ENCODE assay signal across 24 cellular contexts in genomic region chr16:66610111-66610820, GRCh38. TPM values are rescaled to one million over a fixed set of nuclear protein-coding genes. Genes with fewer than 3 reads are reported as not detected.
DNase-seq lines count a peak whose midpoint lies in the region; ATAC-seq and TF ChIP-seq lines count a peak whose summit lies in the region.
"Had no signal": no experiment of that assay in that cellular context is flagged by ENCODE, and none has a peak within 500 bp of the region (broad histone marks: within the 10 kb centered on the region; RNA-seq: fewer than 3 reads in every experiment).

No MANE protein-coding gene starts in this region.

- no peaks in the 10 kb centered on the region for H3K27me3 Mint-ChIP-seq in activated T-cell treated with anti-CD3 and anti-CD28 coated beads, Interleukin-2, amount 50 U/mL, for 72 hours (ENCODE audit: low read depth)
- H3K27me3 Mint-ChIP-seq: activated naive CD8-positive, alpha-beta T cell treated with anti-CD3 and anti-CD28 coated beads, Interleukin-2, amount 10 ng/mL, durations not matched to agents 7 days and 5 days had no signal

- peaks cover 23% of the 10 kb centered on the region; the same call in 1 of the 2 replicates for H3F3A ChIP-seq in PC-9 (ENCODE audit: insufficient read depth, low read depth)

- H3K14ac ChIP-seq in trophoblast cell (ENCODE audit: low read length): no peak overlapping the region

- peaks cover 6% of the 10 kb centered on the region for H3K9me3 ChIP-seq in trophoblast cell (ENCODE audit: insufficient read depth, low read depth, low read length)
- no peaks in the 10 kb centered on the region for H3K9me3 ChIP-seq in MG63
- no peaks in the 10 kb centered on the region for H3K9me3 ChIP-seq in PC-9 (ENCODE audit: insufficient read depth, low read depth)
- H3K9me3 ChIP-seq: BE2C, HAP-1, uterus had no signal

- no peak overlapping the region for H2BK12ac ChIP-seq in trophoblast cell (ENCODE audit: low read length)

- H2BK120ac ChIP-seq in trophoblast cell (ENCODE audit: insufficient read depth, low read length, poor library complexity): no peak overlapping the region

- no CpG with 5 or more reads among the region's 14 CpGs for WGBS in trophoblast cell (ENCODE audit: extremely low coverage, insufficient coverage, insufficient read length)

- ATAC-seq in activated T-cell treated with anti-CD3 and anti-CD28 coated beads, Interleukin-2, amount 50 U/mL, for 72 hours (replicated peaks in 1 of 2): no peak
- ATAC-seq: activated T-cell treated with anti-CD3 and anti-CD28 coated beads, Interleukin-2, amount 50 U/mL, for 4 hours; Right ventricle myocardium inferior had no signal

- H3K4me1 ChIP-seq in trophoblast cell (ENCODE audit: control insufficient read depth in 1 of 2, insufficient read depth in 2 of 2, low read length in 2 of 2): peaks cover 17 to 23% of the 10 kb centered on the region in 2 experiments
- peaks cover 8% of the 10 kb centered on the region for H3K4me1 ChIP-seq in PC-9 (replicated peaks; ENCODE audit: insufficient read depth)
- H3K4me1 ChIP-seq: uterus had no signal

- CTCF ChIA-PET in PC-9 (lab: Charles Lee): no interaction called here

- H3K9me3 Mint-ChIP-seq in activated T-cell treated with anti-CD3 and anti-CD28 coated beads, Interleukin-2, amount 50 U/mL, for 72 hours: no peaks in the 10 kb centered on the region
- H3K9me3 Mint-ChIP-seq: activated naive CD8-positive, alpha-beta T cell treated with anti-CD3 and anti-CD28 coated beads, Interleukin-2, amount 10 ng/mL, durations not matched to agents 7 days and 5 days; activated T-cell treated with anti-CD3 and anti-CD28 coated beads, Interleukin-2, amount 50 U/mL, for 4 hours had no signal

- H4K20me1 ChIP-seq in PC-9 (ENCODE audit: insufficient read depth): 0 out of 2 replicates have a peak, but pooled peaks cover 4% of the 10 kb centered on the region

- peaks cover 47 to 59% of the 10 kb centered on the region in 2 experiments for H3K36me3 ChIP-seq in trophoblast cell (ENCODE audit: control insufficient read depth in 1 of 2, insufficient read depth in 2 of 2, low read length in 2 of 2)
- peaks cover 13% of the 10 kb centered on the region for H3K36me3 ChIP-seq in MG63
- no peaks in the 10 kb centered on the region for H3K36me3 ChIP-seq in PC-9 (ENCODE audit: low read depth)
- H3K36me3 ChIP-seq: uterus had no signal

- no peak overlapping the region for H4K8ac ChIP-seq in trophoblast cell (ENCODE audit: low read depth, low read length)

- peaks cover 5% of the 10 kb centered on the region for H3K79me1 ChIP-seq in trophoblast cell (ENCODE audit: low read length)

- H3K4me3 Mint-ChIP-seq in activated T-cell treated with anti-CD3 and anti-CD28 coated beads, Interleukin-2, amount 50 U/mL, for 72 hours: no peak overlapping the region
- H3K4me3 Mint-ChIP-seq: activated naive CD8-positive, alpha-beta T cell treated with anti-CD3 and anti-CD28 coated beads, Interleukin-2, amount 10 ng/mL, durations not matched to agents 7 days and 5 days; activated T-cell treated with anti-CD3 and anti-CD28 coated beads, Interleukin-2, amount 50 U/mL, for 4 hours had no signal

- H3K27ac ChIP-seq in trophoblast cell (ENCODE audit: low read depth, low read length): no peak overlapping the region
- no peak overlapping the region for H3K27ac ChIP-seq in PC-9
- H3K27ac ChIP-seq: epithelial cell of prostate, uterus had no signal

- peaks cover 8% of the 10 kb centered on the region for H3K79me2 ChIP-seq in trophoblast cell (ENCODE audit: control insufficient read depth, insufficient read depth, low read length, poor library complexity)
- H3K79me2 ChIP-seq in PC-9 (ENCODE audit: low read depth): no peaks in the 10 kb centered on the region

- POLR2A ChIA-PET in PC-9 (lab: Charles Lee; ENCODE audit: unreplicated experiment): no interaction called here

- H3K9me2 ChIP-seq in PC-9 (ENCODE audit: insufficient read depth): no peaks in the 10 kb centered on the region

- H3K4me2 ChIP-seq in trophoblast cell (ENCODE audit: low read length): no peak overlapping the region
- H3K4me2 ChIP-seq in PC-9: no peak overlapping the region

- H3K18ac ChIP-seq in trophoblast cell (ENCODE audit: low read length): no peak overlapping the region

- no peak overlapping the region for H3K9ac ChIP-seq in trophoblast cell (ENCODE audit: low read length)

- no peak overlapping the region for H2AK5ac ChIP-seq in trophoblast cell (ENCODE audit: low read length)

- peaks cover 3 to 11% of the 10 kb centered on the region in 2 donors for H3K36me3 Mint-ChIP-seq in activated T-cell treated with anti-CD3 and anti-CD28 coated beads, Interleukin-2, amount 50 U/mL, for 72 hours (ENCODE audit: insufficient read depth in 2 of 2)

- H3K4ac ChIP-seq in trophoblast cell (ENCODE audit: low read depth, low read length): no peak overlapping the region

- no TSS peak for BruUV-seq in PC-9 (replicated peaks; lab: Mats Ljungman, UMichigan)

- no peak overlapping the region for H4K91ac ChIP-seq in trophoblast cell (ENCODE audit: low read depth, low read length)

- peaks cover 37% of the 10 kb centered on the region for H3K4me1 Mint-ChIP-seq in activated T-cell treated with anti-CD3 and anti-CD28 coated beads, Interleukin-2, amount 50 U/mL, for 72 hours (ENCODE audit: low read depth)

- H4K12ac ChIP-seq in trophoblast cell (ENCODE audit: low read depth, low read length): no peak overlapping the region

- peak overlapping the region; percentile 7 for H3K27ac Mint-ChIP-seq in activated T-cell treated with anti-CD3 and anti-CD28 coated beads, Interleukin-2, amount 50 U/mL, for 72 hours
- H3K27ac Mint-ChIP-seq: activated naive CD8-positive, alpha-beta T cell treated with anti-CD3 and anti-CD28 coated beads, Interleukin-2, amount 10 ng/mL, durations not matched to agents 7 days and 5 days had no signal

- H3K4me3 ChIP-seq in trophoblast cell (ENCODE audit: low read depth, low read length) (peak overlapping the region; percentile 32), MG63 (no peak overlapping the region), PC-9 (no peak overlapping the region)
- H3K4me3 ChIP-seq: HAP-1, uterus had no signal

- TF ChIP-seq CTCF in PC-9 (conservative IDR thresholded peaks at IDR 0.05): no peak

- H3K27me3 ChIP-seq in trophoblast cell (ENCODE audit: insufficient read depth, low read length) (no peaks in the 10 kb centered on the region), MG63 (no peaks in the 10 kb centered on the region), PC-9 (ENCODE audit: insufficient read depth, low read depth) (no peaks in the 10 kb centered on the region)
- H3K27me3 ChIP-seq: BE2C, uterus had no signal

- H2AFZ ChIP-seq in trophoblast cell (ENCODE audit: insufficient read depth, low read length, poor library complexity): no peak overlapping the region
- H2AFZ ChIP-seq in PC-9: no peak overlapping the region

- H3K23ac ChIP-seq in trophoblast cell (ENCODE audit: low read length): no peak overlapping the region

- no peak overlapping the region for H2BK5ac ChIP-seq in trophoblast cell (ENCODE audit: low read depth, low read length, poor library complexity)

- intact Hi-C loops in PC-9 (cut with micrococcal nuclease; ENCODE audit: unreplicated experiment): no loop called here

- DNase-seq in activated T-cell treated with anti-CD3 and anti-CD28 coated beads, Interleukin-2, amount 50 U/mL, for 72 hours: no peak
- DNase-seq in activated T-cell treated with anti-CD3 and anti-CD28 coated beads for 4 hours: no peak
- peak; percentile 66 for DNase-seq in NCI-H1694 (lab: John Stamatoyannopoulos, UW)
- DNase-seq in cerebellar cortex (ENCODE audit: low spot score): peak; percentile 59
- DNase-seq in trophoblast cell: no peak
- DNase-seq in MG63: no peak
- no peak for DNase-seq in SIG-M5 treated with dmso at 0.1 percent for 504 hours (lab: John Stamatoyannopoulos, UW; ENCODE audit: unreplicated experiment)
- DNase-seq in PC-9: no peak
- DNase-seq: activated naive CD8-positive, alpha-beta T cell treated with anti-CD3 and anti-CD28 coated beads, Interleukin-2, amount 10 ng/mL, durations not matched to agents 7 days and 5 days; activated T-cell treated with anti-CD3 and anti-CD28 coated beads, Interleukin-2, amount 50 U/mL, for 4 hours; BE2C; central memory CD4-positive, alpha-beta T cell; head of caudate nucleus; NCI-H1930; NCI-H226; NCI-H774; T-helper 9 cell; uterus had no signal

RNA-seq across cellular contexts. Expression of gene CMTM3, which starts 5.8 kb away (rescaled TPM):
- total RNA-seq in activated T-cell treated with anti-CD3 and anti-CD28 coated beads, Interleukin-2, amount 50 U/mL, for 72 hours: 10 to 100 TPM; 82.4 to 90.6 TPM
- 68.4 and 70.2 TPM in 2 replicates for polyA plus RNA-seq in trophoblast cell (2013)
- total RNA-seq in MG63 (2014; rRNA removed; shearing (Covaris generic); ENCODE audit: low replicate concordance): 17.3 and 27.6 TPM in 2 replicates
- total RNA-seq in PC-9 (2021): 32.0 and 33.1 TPM in 2 replicates

RNA-seq across cellular contexts. Expression of gene CMTM2, which starts 31.0 kb away (rescaled TPM):
- total RNA-seq in activated T-cell treated with anti-CD3 and anti-CD28 coated beads, Interleukin-2, amount 50 U/mL, for 72 hours: 1 to 10 TPM in 1 of 2 donors, under 1 TPM in 1; 0.31 to 1.2 TPM
- not detected in 2 replicates for polyA plus RNA-seq in trophoblast cell (2013)
- not detected in 2 replicates for total RNA-seq in MG63 (2014; rRNA removed; shearing (Covaris generic); ENCODE audit: low replicate concordance)
- total RNA-seq in PC-9 (2021): 0.65 TPM in 1 of 2 replicates, not detected in the other
- total RNA-seq: activated T-cell treated with anti-CD3 and anti-CD28 coated beads, Interleukin-2, amount 50 U/mL, for 4 hours; LHCN-M2; lung microvascular endothelial cell; pulmonary artery endothelial cell had no signal

RNA-seq across cellular contexts. Expression of gene CMTM1, which starts 44.0 kb away (rescaled TPM):
- 10 to 100 TPM; 10.1 to 14.4 TPM for total RNA-seq in activated T-cell treated with anti-CD3 and anti-CD28 coated beads, Interleukin-2, amount 50 U/mL, for 72 hours
- polyA plus RNA-seq in trophoblast cell (2013): 1.4 TPM in 2 replicates
- 4.1 TPM in 1 of 2 replicates, not detected in the other for total RNA-seq in MG63 (2014; rRNA removed; shearing (Covaris generic); ENCODE audit: low replicate concordance)
- total RNA-seq in PC-9 (2021): 6.1 and 9.4 TPM in 2 replicates

RNA-seq across cellular contexts. Expression of gene CKLF, which starts 57.9 kb away (rescaled TPM):
- 100 to 1,000 TPM; 163 to 172 TPM for total RNA-seq in activated T-cell treated with anti-CD3 and anti-CD28 coated beads, Interleukin-2, amount 50 U/mL, for 72 hours
- polyA plus RNA-seq in trophoblast cell (2013): 27.2 and 28.1 TPM in 2 replicates
- total RNA-seq in MG63 (2014; rRNA removed; shearing (Covaris generic); ENCODE audit: low replicate concordance): 37.2 and 46.1 TPM in 2 replicates
- total RNA-seq in PC-9 (2021): 77.1 and 86.4 TPM in 2 replicates

Comparison
In these comparisons a context has a peak if more than half of its experiments do, and no peak if none do; other contexts are left out.
1. DNase-seq: peak in NCI-H1694 (single experiment) and cerebellar cortex (single experiment); none in activated T-cell treated with anti-CD3 and anti-CD28 coated beads, Interleukin-2, amount 50 U/mL, for 72 hours (0 of 2), activated T-cell treated with anti-CD3 and anti-CD28 coated beads for 4 hours (single experiment), trophoblast cell (0 of 2), MG63 (single experiment), SIG-M5 treated with dmso at 0.1 percent for 504 hours (single experiment) and PC-9 (0 of 2).